Comparison of ENCODE assay signal across 9 cellular contexts in the genomic region with DNA sequence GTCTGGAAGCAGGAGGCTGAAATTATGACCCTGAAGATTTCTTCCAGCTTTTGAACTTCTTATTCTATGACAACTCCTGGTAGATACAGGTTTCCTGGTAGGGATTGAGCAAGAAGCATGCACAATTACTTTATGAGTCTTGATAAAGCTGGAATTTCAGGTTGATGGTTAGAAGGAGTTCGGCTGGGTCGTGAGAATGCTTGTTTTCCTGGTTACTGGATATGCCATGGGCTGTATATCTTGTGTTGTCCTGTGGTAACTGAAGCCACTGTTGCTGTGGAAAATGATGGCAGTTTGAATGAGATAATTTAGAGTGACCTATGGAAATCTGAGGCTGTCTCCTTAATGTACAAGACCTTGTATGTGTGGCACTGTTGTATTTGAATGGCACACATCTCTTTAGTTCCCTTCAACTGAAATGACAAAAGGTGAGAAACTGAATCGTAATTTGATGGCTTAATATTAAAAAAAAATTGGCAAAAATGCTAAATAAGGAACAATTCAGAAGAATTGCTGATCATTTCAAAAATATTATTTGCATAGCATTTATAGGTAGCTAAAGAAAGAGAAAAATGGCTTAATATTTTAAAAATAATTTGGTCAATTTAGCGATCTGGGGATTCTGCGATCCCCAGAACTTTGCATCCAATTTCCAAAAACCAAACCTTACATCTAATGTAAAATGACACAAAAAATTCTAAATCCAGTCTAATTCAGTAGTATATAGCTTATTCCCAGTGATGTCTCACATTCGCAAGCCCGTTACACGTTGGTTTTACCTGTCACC. TPM values are rescaled to one million over a fixed set of nuclear protein-coding genes. Genes with fewer than 3 reads are reported as not detected.
DNase-seq lines count a peak whose midpoint lies in the region; ATAC-seq and TF ChIP-seq lines count a peak whose summit lies in the region.
"Had no signal": no experiment of that assay in that cellular context is flagged by ENCODE, and none has a peak within 500 bp of the region (broad histone marks: within the 10 kb centered on the region; RNA-seq: fewer than 3 reads in every experiment).

No MANE protein-coding gene starts in this region.

- CTCF ChIA-PET in MCF 10A (lab: Yijun Ruan, JAX), result interaction anchor here (0.6 kb wide), 1 partner anchor 125 kb away, joined by 3 read pairs; no protein-coding TSS in a partner anchor

- DNase-seq in MCF 10A (ENCODE audit: unreplicated experiment) (no peak), breast epithelium (ENCODE audit: low spot score in 2 of 2) (no peak), lung microvascular endothelial cell (ENCODE audit: low read depth in 2 of 2) (peak; percentile 14 to 28), NCI-H146 (lab: John Stamatoyannopoulos, UW) (no peak), ecto neural progenitor cell (ENCODE audit: low spot score) (no peak), chondrocyte (ENCODE audit: low spot score) (no peak)
- no peak for DNase-seq in activated T-helper 2 cell treated with anti-CD3 and anti-CD28 coated beads, Interferon-gamma antibody, Interleukin-2, Interleukin-4, amounts not matched to agents 10 μg/mL and 5 μg/mL and 100 μg/mL, durations not matched to agents 14 hours and 24 hours and 36 hours (ENCODE audit: low spot score)
- DNase-seq: cerebellar nuclear complex had no signal

- H3K36me3 ChIP-seq in breast epithelium, result no peaks in the 10 kb centered on the region

- H3K4me1 Mint-ChIP-seq in MCF 10A (ENCODE audit: insufficient read depth, unreplicated experiment) (peaks cover 32% of the 10 kb centered on the region), chondrocyte (ENCODE audit: low read depth) (peaks cover 32% of the 10 kb centered on the region)
- peaks cover 34% of the 10 kb centered on the region for H3K4me1 Mint-ChIP-seq in activated T-helper 2 cell treated with anti-CD3 and anti-CD28 coated beads, Interferon-gamma antibody, Interleukin-2, Interleukin-4, amounts not matched to agents 10 μg/mL and 5 μg/mL and 100 μg/mL, durations not matched to agents 14 hours and 24 hours and 36 hours (ENCODE audit: low read depth)

- H3K36me3 Mint-ChIP-seq in MCF 10A (ENCODE audit: insufficient read depth, unreplicated experiment) (peaks cover 2% of the 10 kb centered on the region), chondrocyte (ENCODE audit: low read depth) (no peaks in the 10 kb centered on the region)
- peaks cover 31% of the 10 kb centered on the region for H3K36me3 Mint-ChIP-seq in activated T-helper 2 cell treated with anti-CD3 and anti-CD28 coated beads, Interferon-gamma antibody, Interleukin-2, Interleukin-4, amounts not matched to agents 10 μg/mL and 5 μg/mL and 100 μg/mL, durations not matched to agents 14 hours and 24 hours and 36 hours (ENCODE audit: low read depth)

- H3K27ac Mint-ChIP-seq in MCF 10A (ENCODE audit: low read depth, unreplicated experiment) (peak overlapping the region; percentile 96), chondrocyte (ENCODE audit: unreplicated experiment) (no peak overlapping the region)
- no peak overlapping the region for H3K27ac Mint-ChIP-seq in activated T-helper 2 cell treated with anti-CD3 and anti-CD28 coated beads, Interferon-gamma antibody, Interleukin-2, Interleukin-4, amounts not matched to agents 10 μg/mL and 5 μg/mL and 100 μg/mL, durations not matched to agents 14 hours and 24 hours and 36 hours

- H3K27me3 Mint-ChIP-seq in MCF 10A (ENCODE audit: insufficient read depth, unreplicated experiment) (no peaks in the 10 kb centered on the region), chondrocyte (ENCODE audit: low read depth) (no peaks in the 10 kb centered on the region)
- H3K27me3 Mint-ChIP-seq in activated T-helper 2 cell treated with anti-CD3 and anti-CD28 coated beads, Interferon-gamma antibody, Interleukin-2, Interleukin-4, amounts not matched to agents 10 μg/mL and 5 μg/mL and 100 μg/mL, durations not matched to agents 14 hours and 24 hours and 36 hours (ENCODE audit: low read depth), result peaks cover 32% of the 10 kb centered on the region

- H3K4me3 Mint-ChIP-seq in MCF 10A (ENCODE audit: unreplicated experiment) (no peak overlapping the region), chondrocyte (ENCODE audit: unreplicated experiment) (no peak overlapping the region)
- H3K4me3 Mint-ChIP-seq in activated T-helper 2 cell treated with anti-CD3 and anti-CD28 coated beads, Interferon-gamma antibody, Interleukin-2, Interleukin-4, amounts not matched to agents 10 μg/mL and 5 μg/mL and 100 μg/mL, durations not matched to agents 14 hours and 24 hours and 36 hours (ENCODE audit: low read depth), result peak overlapping the region; percentile 89

- no peaks in the 10 kb centered on the region for H3K4me1 ChIP-seq in breast epithelium

- H3K4me3 ChIP-seq in breast epithelium, result no peak overlapping the region

- no TSS peak for BruUV-seq in MCF 10A (replicated peaks; lab: Mats Ljungman, UMichigan)

- no peak for TF ChIP-seq CTCF in MCF 10A (IDR thresholded peaks at IDR 0.05; ENCODE audit: unreplicated experiment)
- no peak for TF ChIP-seq CTCF in breast epithelium (IDR thresholded peaks at IDR 0.05)
- TF ChIP-seq CTCF in chondrocyte (IDR thresholded peaks at IDR 0.05), result no peak

- intact Hi-C loops in MCF 10A (cut with micrococcal nuclease) (loop anchor here (5.0 to 10.0 kb wide), 2 partner anchors 602 to 840 kb away; partner anchors contain the start of gene UBE2E2), breast epithelium (cut with DNase I; ENCODE audit: low total_unique reads) (no loop called here)
- intact Hi-C loops in activated T-helper 2 cell treated with anti-CD3 and anti-CD28 coated beads, Interferon-gamma antibody, Interleukin-2, Interleukin-4, amounts not matched to agents 10 μg/mL and 5 μg/mL and 100 μg/mL, durations not matched to agents 14 hours and 24 hours and 36 hours (cut with micrococcal nuclease), result loop anchor here (5.0 to 10.0 kb wide), 2 partner anchors 600 to 883 kb away; partner anchors contain the start of gene UBE2E2

- no peaks in the 10 kb centered on the region for H3K9me3 ChIP-seq in breast epithelium

- no peak for ATAC-seq in GM21737 (IDR thresholded peaks at IDR 0.05; ENCODE audit: unreplicated experiment)

- H3K27ac ChIP-seq in breast epithelium, result no peak overlapping the region

- H3K27me3 ChIP-seq in breast epithelium, result no peaks in the 10 kb centered on the region

- TF ChIP-seq POLR2A in breast epithelium (IDR thresholded peaks at IDR 0.05), result no peak

- H3K9me3 Mint-ChIP-seq in MCF 10A (ENCODE audit: unreplicated experiment), result no peaks in the 10 kb centered on the region
- no peaks in the 10 kb centered on the region for H3K9me3 Mint-ChIP-seq in activated T-helper 2 cell treated with anti-CD3 and anti-CD28 coated beads, Interferon-gamma antibody, Interleukin-2, Interleukin-4, amounts not matched to agents 10 μg/mL and 5 μg/mL and 100 μg/mL, durations not matched to agents 14 hours and 24 hours and 36 hours
- no peaks in the 10 kb centered on the region for H3K9me3 Mint-ChIP-seq in chondrocyte (ENCODE audit: low read depth)

- POLR2A ChIA-PET in MCF 10A (lab: Yijun Ruan, JAX), result interaction anchor here (1.1 to 2.0 kb wide), 3 partner anchors 26 to 113 kb away, joined by 3 to 6 read pairs (median 3); no protein-coding TSS in a partner anchor

RNA-seq across cellular contexts. Expression of gene UBE2E1, which starts 1.1 kb away (rescaled TPM):
- total RNA-seq in MCF 10A (2022) (128 and 130 TPM in 2 replicates), breast epithelium (100 to 1,000 TPM in 2 of 3 donors, 10 to 100 TPM in 1; 86.4 to 127 (median 111) TPM), lung microvascular endothelial cell (98.8 and 106 TPM in 2 replicates), chondrocyte (72.3 to 103 TPM (median 101 TPM) in 3 replicates)
- total RNA-seq in activated T-helper 2 cell treated with anti-CD3 and anti-CD28 coated beads, Interferon-gamma antibody, Interleukin-2, Interleukin-4, amounts not matched to agents 10 μg/mL and 5 μg/mL and 100 μg/mL, durations not matched to agents 14 hours and 24 hours and 36 hours, result 63.9 and 70.2 TPM in 2 replicates

Comparison
In these comparisons a context has a peak if more than half of its experiments do, and no peak if none do; other contexts are left out.
1. DNase-seq: peak in lung microvascular endothelial cell (2 of 2); none in MCF 10A (single experiment), breast epithelium (0 of 2), activated T-helper 2 cell treated with anti-CD3 and anti-CD28 coated beads, Interferon-gamma antibody, Interleukin-2, Interleukin-4, amounts not matched to agents 10 μg/mL and 5 μg/mL and 100 μg/mL, durations not matched to agents 14 hours and 24 hours and 36 hours (single experiment), NCI-H146 (single experiment), ecto neural progenitor cell (single experiment) and chondrocyte (single experiment).